In the genomic region with DNA sequence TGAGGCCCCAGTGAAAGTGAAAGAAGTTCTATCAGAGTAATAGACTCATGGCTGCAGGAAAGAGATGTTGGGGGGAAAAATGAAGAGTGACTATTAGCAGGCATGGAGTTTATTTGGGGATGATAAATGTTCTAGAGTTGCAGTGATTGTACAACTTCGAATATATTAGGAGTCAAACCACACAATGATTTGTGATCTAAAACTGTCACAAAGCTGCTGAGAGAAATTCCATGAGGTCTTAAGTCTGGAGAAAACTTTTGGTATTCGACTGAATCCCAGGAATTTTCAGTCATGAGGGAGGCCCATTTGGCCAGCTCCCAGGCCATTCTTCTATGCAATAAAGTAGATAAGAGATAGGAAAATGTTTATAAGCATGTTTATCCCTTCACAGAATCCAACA, we compare ENCODE assay signal across 19 cellular contexts. TPM values are rescaled to one million over a fixed set of nuclear protein-coding genes. Genes with fewer than 3 reads are reported as not detected.
DNase-seq lines count a peak whose midpoint lies in the region; FAIRE-seq and TF ChIP-seq lines count a peak whose summit lies in the region.
"Had no signal": no experiment of that assay in that cellular context is flagged by ENCODE, and none has a peak within 500 bp of the region (broad histone marks: within the 10 kb centered on the region; RNA-seq: fewer than 3 reads in every experiment).

No MANE protein-coding gene starts in this region.

- H3K9ac ChIP-seq in astrocyte (ENCODE audit: low read length): no peak overlapping the region
- H3K9ac ChIP-seq: GM23248 had no signal

- peak; percentile 3 for DNase-seq in AG10803 (ENCODE audit: low read depth)
- peak; percentile 55 for DNase-seq in astrocyte (ENCODE audit: low read depth)
- DNase-seq in kidney glomerular epithelial cell (lab: John Stamatoyannopoulos, UW): peak; percentile 45
- peak; percentile 25 for DNase-seq in renal cortical epithelial cell (ENCODE audit: low read depth)
- no peak for DNase-seq in EL
- DNase-seq in activated CD4-positive, alpha-beta T cell treated with anti-CD3 and anti-CD28 coated beads, Interleukin-2, amount 50 U/mL, for 4 hours: no peak
- DNase-seq in effector CD8-positive, alpha-beta T cell (lab: John Stamatoyannopoulos, UW): no peak
- no peak for DNase-seq in stimulated activated naive CD4-positive, alpha-beta T cell treated with Interleukin-2 at 50 U/mL for 16 hours (lab: John Stamatoyannopoulos, UW)
- DNase-seq: 8988T; ACHN; C1 segment of cervical spinal cord; CD4-positive, alpha-beta memory T cell; DMS79; GDM1; GM23248 had no signal

- no peak overlapping the region for H2AFZ ChIP-seq in astrocyte (ENCODE audit: low read depth, low read length)
- H2AFZ ChIP-seq: GM23248 had no signal

- H3K36me3 ChIP-seq in astrocyte (ENCODE audit: insufficient read depth, low read length): no peaks in the 10 kb centered on the region

- no peaks in the 10 kb centered on the region for H3K9me3 Mint-ChIP-seq in astrocyte (ENCODE audit: unreplicated experiment)
- H3K9me3 Mint-ChIP-seq: IgD-negative memory B cell had no signal

- no peaks in the 10 kb centered on the region for H3K36me3 Mint-ChIP-seq in astrocyte (ENCODE audit: low read depth, unreplicated experiment)
- H3K36me3 Mint-ChIP-seq: CD4-positive, alpha-beta memory T cell; IgD-negative memory B cell had no signal

- H3K9me3 ChIP-seq in astrocyte (ENCODE audit: insufficient read depth, low read depth, low read length): no peaks in the 10 kb centered on the region

- H3K79me2 ChIP-seq in astrocyte (ENCODE audit: insufficient read depth, low read length): no peaks in the 10 kb centered on the region

- H3K4me1 Mint-ChIP-seq in astrocyte (ENCODE audit: low read depth, unreplicated experiment): no peaks in the 10 kb centered on the region
- H3K4me1 Mint-ChIP-seq: B cell; CD4-positive, alpha-beta memory T cell had no signal

- peaks cover 26% of the 10 kb centered on the region for H3K27me3 Mint-ChIP-seq in astrocyte (ENCODE audit: low read depth, unreplicated experiment)
- H3K27me3 Mint-ChIP-seq: CD4-positive, alpha-beta memory T cell; IgD-negative memory B cell had no signal

- no peak overlapping the region for H3K27ac ChIP-seq in astrocyte (ENCODE audit: low read depth, low read length)
- H3K27ac ChIP-seq: GM23248 had no signal

- no peak overlapping the region for H3K4me2 ChIP-seq in astrocyte (ENCODE audit: low read length)

- no peak overlapping the region for H3K27ac Mint-ChIP-seq in astrocyte (ENCODE audit: unreplicated experiment)
- H3K27ac Mint-ChIP-seq: B cell; CD4-positive, alpha-beta memory T cell had no signal

- no peaks in the 10 kb centered on the region for H4K20me1 ChIP-seq in astrocyte (ENCODE audit: insufficient read depth, low read length)

- peaks cover 3% of the 10 kb centered on the region for H3K27me3 ChIP-seq in astrocyte (ENCODE audit: insufficient read depth, low read length)

- no peak for FAIRE-seq in astrocyte (lab: Jason Lieb, UNC)
- FAIRE-seq: GM12892, H54 had no signal

- H3K4me3 Mint-ChIP-seq in astrocyte (ENCODE audit: unreplicated experiment): no peak overlapping the region
- H3K4me3 Mint-ChIP-seq: B cell; CD4-positive, alpha-beta memory T cell had no signal

- no peaks in the 10 kb centered on the region for H3K4me1 ChIP-seq in astrocyte (ENCODE audit: insufficient read depth, low read length)

- H3K4me3 ChIP-seq in AG10803 (ENCODE audit: low read length): no peak overlapping the region
- no peak overlapping the region for H3K4me3 ChIP-seq in astrocyte (ENCODE audit: insufficient read depth, low read depth, low read length)
- H3K4me3 ChIP-seq: GM23248 had no signal

- TF ChIP-seq CTCF in AG10803 (conservative IDR thresholded peaks at IDR 0.05; ENCODE audit: low read length) (no peak), astrocyte (IDR thresholded peaks at IDR 0.05; ENCODE audit: insufficient read depth, low read depth, low read length) (no peak)

RNA-seq across cellular contexts. Expression of a gene that starts 55.9 kb away (rescaled TPM):
- total RNA-seq in astrocyte: 15.0 and 32.8 TPM in 2 replicates
- 0.35 and 0.80 TPM in 2 replicates for total RNA-seq in renal cortical epithelial cell
- total RNA-seq: B cell; CD4-positive, alpha-beta memory T cell had no signal

Comparison
In these comparisons a context has a peak if more than half of its experiments do, and no peak if none do; other contexts are left out.
1. DNase-seq: peak in AG10803 (single experiment), astrocyte (single experiment), kidney glomerular epithelial cell (single experiment) and renal cortical epithelial cell (single experiment); none in EL (single experiment), activated CD4-positive, alpha-beta T cell treated with anti-CD3 and anti-CD28 coated beads, Interleukin-2, amount 50 U/mL, for 4 hours (0 of 2), effector CD8-positive, alpha-beta T cell (single experiment) and stimulated activated naive CD4-positive, alpha-beta T cell treated with Interleukin-2 at 50 U/mL for 16 hours (single experiment).